In the genomic region with DNA sequence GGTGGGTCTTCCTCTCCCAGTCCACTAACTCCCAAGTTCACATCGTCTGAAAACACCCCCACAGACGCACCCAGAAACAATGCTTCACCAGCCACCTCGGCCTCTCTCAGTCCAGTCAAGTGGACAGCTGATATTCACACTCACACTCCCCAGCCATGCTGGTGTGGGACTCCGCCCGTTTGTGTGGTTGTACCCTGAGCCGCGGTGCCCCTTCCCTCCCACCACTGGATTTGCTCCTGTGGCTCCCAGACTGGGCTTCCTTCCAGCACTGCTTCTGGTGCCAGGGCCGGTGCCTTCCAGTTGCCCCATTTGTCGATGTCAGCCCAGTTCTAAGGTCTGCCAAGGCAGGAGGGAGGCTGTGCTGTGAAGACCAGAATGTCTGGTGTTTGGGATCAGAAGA, we compare ENCODE assay signal across 21 cellular contexts. TPM values are rescaled to one million over a fixed set of nuclear protein-coding genes. Genes with fewer than 3 reads are reported as not detected.
DNase-seq lines count a peak whose midpoint lies in the region; ATAC-seq, FAIRE-seq and TF ChIP-seq lines count a peak whose summit lies in the region.
"Had no signal": no experiment of that assay in that cellular context is flagged by ENCODE, and none has a peak within 500 bp of the region (broad histone marks: within the 10 kb centered on the region; RNA-seq: fewer than 3 reads in every experiment).

No MANE protein-coding gene starts in this region.

- no TSS peak for BruUV-seq in A673 (replicated peaks; lab: Mats Ljungman, UMichigan)

- H3K27ac ChIP-seq in A673 (ENCODE audit: low read depth, low read length, poor library complexity, severe bottlenecking): peak overlapping the region; percentile 38
- H3K27ac ChIP-seq in naive thymus-derived CD4-positive, alpha-beta T cell (ENCODE audit: low read depth, low read length): peak overlapping the region; percentile 57

- peak overlapping the region in 9 of 10 donors; percentile 17 to 85 (median 79) for H3K4me3 Mint-ChIP-seq in naive thymus-derived CD4-positive, alpha-beta T cell

- CTCF ChIA-PET in A673 (lab: Charles Lee): no interaction called here
- CTCF ChIA-PET in naive thymus-derived CD4-positive, alpha-beta T cell (lab: Charles Lee): no interaction called here

- H3K4me3 ChIP-seq in A673 (ENCODE audit: low read depth, low read length, poor library complexity, severe bottlenecking): no peak overlapping the region
- no peak overlapping the region for H3K4me3 ChIP-seq in naive thymus-derived CD4-positive, alpha-beta T cell (ENCODE audit: low read length)
- H3K4me3 ChIP-seq: HAP-1 had no signal

- no peaks in the 10 kb centered on the region for H3K9me3 ChIP-seq in A673 (ENCODE audit: low read depth, low read length, poor library complexity, severe bottlenecking)
- no peaks in the 10 kb centered on the region for H3K9me3 ChIP-seq in naive thymus-derived CD4-positive, alpha-beta T cell (ENCODE audit: control insufficient read depth in 2 of 3, low read length in 3 of 3)
- H3K9me3 ChIP-seq: HAP-1 had no signal

- H3K4me1 Mint-ChIP-seq in naive thymus-derived CD4-positive, alpha-beta T cell: peaks cover 23 to 75% (median 57%) of the 10 kb centered on the region in 7 donors

- peaks cover 92% of the 10 kb centered on the region for H3K4me1 ChIP-seq in A673 (ENCODE audit: insufficient read depth, low read length, poor library complexity, severe bottlenecking)
- H3K4me1 ChIP-seq in naive thymus-derived CD4-positive, alpha-beta T cell (ENCODE audit: control insufficient read depth in 2 of 2, insufficient read depth in 2 of 2, low read length in 2 of 2): peaks cover 0 to 30% of the 10 kb centered on the region in 2 donors
- H3K4me1 ChIP-seq: HAP-1 had no signal

- TF ChIP-seq CTCF in A673 (conservative IDR thresholded peaks at IDR 0.05; ENCODE audit: low read depth, low read length): no peak

- DNase-seq in A673 (ENCODE audit: low spot score): no peak
- no peak for DNase-seq in HTR-8/SVneo (ENCODE audit: insufficient read length, low spot score)
- DNase-seq in globus pallidus (ENCODE audit: low spot score): peak; percentile 31
- no peak for DNase-seq in naive thymus-derived CD4-positive, alpha-beta T cell
- DNase-seq in NCI-H1048 (lab: John Stamatoyannopoulos, UW): no peak
- DNase-seq: amniotic stem cell; NCI-H1930; NCI-H524; PC-3; stimulated activated CD4-positive, alpha-beta T cell treated with anti-CD3 and anti-CD28 coated beads, Interleukin-1b, Interleukin-23, amount 100 ng/mL, for 48 hours had no signal

- no peaks in the 10 kb centered on the region for H3K27me3 Mint-ChIP-seq in naive thymus-derived CD4-positive, alpha-beta T cell

- POLR2A ChIA-PET in A673 (lab: Charles Lee; ENCODE audit: low non-redundant PET): no interaction called here
- POLR2A ChIA-PET in naive thymus-derived CD4-positive, alpha-beta T cell (lab: Charles Lee): no interaction called here

- ATAC-seq in naive thymus-derived CD4-positive, alpha-beta T cell: no peak
- no peak for ATAC-seq in HG03565 (IDR thresholded peaks at IDR 0.05; ENCODE audit: unreplicated experiment)
- ATAC-seq in GM19397 (IDR thresholded peaks at IDR 0.05; ENCODE audit: unreplicated experiment): no peak
- ATAC-seq in HG02970 (IDR thresholded peaks at IDR 0.05; ENCODE audit: low FRiP score, unreplicated experiment): no peak
- ATAC-seq: PC-3 had no signal

- peak; percentile 57 for FAIRE-seq in HTR-8/SVneo (lab: Jason Lieb, UNC)
- FAIRE-seq: D721Med, endometrium had no signal

- no peaks in the 10 kb centered on the region for H3K27me3 ChIP-seq in A673 (replicated peaks; ENCODE audit: insufficient read depth, low read depth, low read length, poor library complexity)
- no peaks in the 10 kb centered on the region for H3K27me3 ChIP-seq in naive thymus-derived CD4-positive, alpha-beta T cell (ENCODE audit: control insufficient read depth in 2 of 2, insufficient read depth in 2 of 2, low read length in 2 of 2)

- no peaks in the 10 kb centered on the region for H3K9me3 Mint-ChIP-seq in naive thymus-derived CD4-positive, alpha-beta T cell
- H3K9me3 Mint-ChIP-seq: activated T-helper 2 cell treated with anti-CD3 and anti-CD28 coated beads, Interferon-gamma antibody, Interleukin-2, Interleukin-4, amounts not matched to agents 10 μg/mL and 5 μg/mL and 100 μg/mL, durations not matched to agents 14 hours and 24 hours and 36 hours had no signal

- intact Hi-C loops in A673 (cut with micrococcal nuclease; ENCODE audit: unreplicated experiment): no loop called here
- intact Hi-C loops in naive thymus-derived CD4-positive, alpha-beta T cell (cut with micrococcal nuclease): loop anchor here in 1 of 2 donors (10.0 kb wide), 2 partner anchors 1476 to 1864 kb away; a partner anchor contains a TSS

- peaks cover 0 to 32% (median 13%) of the 10 kb centered on the region in 5 donors for H3K36me3 Mint-ChIP-seq in naive thymus-derived CD4-positive, alpha-beta T cell

- H3K36me3 ChIP-seq in A673 (ENCODE audit: insufficient read depth, low read length, poor library complexity, severe bottlenecking): peaks cover 25% of the 10 kb centered on the region
- no peaks in the 10 kb centered on the region for H3K36me3 ChIP-seq in naive thymus-derived CD4-positive, alpha-beta T cell (ENCODE audit: control insufficient read depth in 2 of 3, insufficient read depth in 3 of 3, low read length in 3 of 3)
- H3K36me3 ChIP-seq: HAP-1 had no signal

- H3K27ac Mint-ChIP-seq in naive thymus-derived CD4-positive, alpha-beta T cell: peak overlapping the region in 7 of 9 donors; percentile 64 to 93 (median 84)
- H3K27ac Mint-ChIP-seq: activated T-helper 2 cell treated with anti-CD3 and anti-CD28 coated beads, Interferon-gamma antibody, Interleukin-2, Interleukin-4, amounts not matched to agents 10 μg/mL and 5 μg/mL and 100 μg/mL, durations not matched to agents 14 hours and 24 hours and 36 hours had no signal

RNA-seq across cellular contexts. Expression of a gene that starts 37.9 kb away (rescaled TPM):
- not detected in 2 replicates for total RNA-seq in A673 (2021)
- total RNA-seq in naive thymus-derived CD4-positive, alpha-beta T cell: not detected
- polyA plus RNA-seq in naive thymus-derived CD4-positive, alpha-beta T cell: not detected
- total RNA-seq: activated T-helper 2 cell treated with anti-CD3 and anti-CD28 coated beads, Interferon-gamma antibody, Interleukin-2, Interleukin-4, amounts not matched to agents 10 μg/mL and 5 μg/mL and 100 μg/mL, durations not matched to agents 14 hours and 24 hours and 36 hours; HT1080; liver; M059J had no signal
- polyA plus RNA-seq: liver, neural cell had no signal
